In the genomic region with DNA sequence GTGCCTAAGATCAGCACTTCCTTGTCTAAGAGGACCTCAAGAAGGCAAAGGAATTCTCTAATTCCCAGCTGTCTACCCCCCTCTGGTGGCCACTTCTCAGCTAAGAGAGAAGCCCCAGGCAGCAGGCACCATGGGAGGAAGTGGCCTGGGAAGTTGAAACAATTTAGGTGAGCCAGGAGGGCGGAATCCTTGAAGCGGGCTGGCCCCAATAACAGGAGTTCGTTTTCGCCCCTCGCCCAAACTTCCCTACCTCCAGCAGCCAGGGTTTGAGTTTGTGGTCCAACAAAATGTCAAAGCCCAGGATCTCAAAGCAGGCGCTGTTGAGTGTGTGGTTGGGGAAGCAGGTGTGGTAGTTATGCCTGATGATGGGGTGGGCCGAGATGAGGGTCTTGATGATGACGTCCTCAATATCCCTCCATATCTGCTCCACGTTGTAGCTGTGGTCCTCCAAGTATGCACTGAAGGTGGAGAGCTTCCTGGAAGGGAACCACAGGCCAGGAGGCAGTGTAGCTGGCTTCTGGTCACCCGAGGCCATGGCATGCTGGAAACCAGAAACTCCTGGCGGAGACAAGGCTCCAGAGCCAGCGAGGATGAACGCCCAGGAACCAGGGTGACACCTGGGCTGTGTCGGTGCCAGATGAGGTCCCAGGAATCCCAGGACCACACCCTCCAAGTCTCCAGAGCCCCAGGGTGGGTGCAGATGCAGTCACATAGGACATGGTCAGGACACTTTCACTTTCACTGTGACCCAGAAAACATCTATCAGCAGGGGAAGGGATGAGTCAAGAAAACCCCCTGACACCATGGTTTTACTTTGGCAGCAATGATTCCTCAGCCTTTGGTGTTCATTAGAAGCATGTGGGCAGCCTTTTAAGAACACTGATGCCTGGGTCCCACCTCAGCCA, we compare ENCODE assay signal across 1 cellular context.
TF ChIP-seq lines count a peak whose summit lies in the region.

No MANE protein-coding gene starts in this region.

TF ChIP-seq in GM23338, 12 proteins besides CTCF, POLR2A, EP300 and RAD21 (continued from another document):
- TF ChIP-seq, protein P1, sequence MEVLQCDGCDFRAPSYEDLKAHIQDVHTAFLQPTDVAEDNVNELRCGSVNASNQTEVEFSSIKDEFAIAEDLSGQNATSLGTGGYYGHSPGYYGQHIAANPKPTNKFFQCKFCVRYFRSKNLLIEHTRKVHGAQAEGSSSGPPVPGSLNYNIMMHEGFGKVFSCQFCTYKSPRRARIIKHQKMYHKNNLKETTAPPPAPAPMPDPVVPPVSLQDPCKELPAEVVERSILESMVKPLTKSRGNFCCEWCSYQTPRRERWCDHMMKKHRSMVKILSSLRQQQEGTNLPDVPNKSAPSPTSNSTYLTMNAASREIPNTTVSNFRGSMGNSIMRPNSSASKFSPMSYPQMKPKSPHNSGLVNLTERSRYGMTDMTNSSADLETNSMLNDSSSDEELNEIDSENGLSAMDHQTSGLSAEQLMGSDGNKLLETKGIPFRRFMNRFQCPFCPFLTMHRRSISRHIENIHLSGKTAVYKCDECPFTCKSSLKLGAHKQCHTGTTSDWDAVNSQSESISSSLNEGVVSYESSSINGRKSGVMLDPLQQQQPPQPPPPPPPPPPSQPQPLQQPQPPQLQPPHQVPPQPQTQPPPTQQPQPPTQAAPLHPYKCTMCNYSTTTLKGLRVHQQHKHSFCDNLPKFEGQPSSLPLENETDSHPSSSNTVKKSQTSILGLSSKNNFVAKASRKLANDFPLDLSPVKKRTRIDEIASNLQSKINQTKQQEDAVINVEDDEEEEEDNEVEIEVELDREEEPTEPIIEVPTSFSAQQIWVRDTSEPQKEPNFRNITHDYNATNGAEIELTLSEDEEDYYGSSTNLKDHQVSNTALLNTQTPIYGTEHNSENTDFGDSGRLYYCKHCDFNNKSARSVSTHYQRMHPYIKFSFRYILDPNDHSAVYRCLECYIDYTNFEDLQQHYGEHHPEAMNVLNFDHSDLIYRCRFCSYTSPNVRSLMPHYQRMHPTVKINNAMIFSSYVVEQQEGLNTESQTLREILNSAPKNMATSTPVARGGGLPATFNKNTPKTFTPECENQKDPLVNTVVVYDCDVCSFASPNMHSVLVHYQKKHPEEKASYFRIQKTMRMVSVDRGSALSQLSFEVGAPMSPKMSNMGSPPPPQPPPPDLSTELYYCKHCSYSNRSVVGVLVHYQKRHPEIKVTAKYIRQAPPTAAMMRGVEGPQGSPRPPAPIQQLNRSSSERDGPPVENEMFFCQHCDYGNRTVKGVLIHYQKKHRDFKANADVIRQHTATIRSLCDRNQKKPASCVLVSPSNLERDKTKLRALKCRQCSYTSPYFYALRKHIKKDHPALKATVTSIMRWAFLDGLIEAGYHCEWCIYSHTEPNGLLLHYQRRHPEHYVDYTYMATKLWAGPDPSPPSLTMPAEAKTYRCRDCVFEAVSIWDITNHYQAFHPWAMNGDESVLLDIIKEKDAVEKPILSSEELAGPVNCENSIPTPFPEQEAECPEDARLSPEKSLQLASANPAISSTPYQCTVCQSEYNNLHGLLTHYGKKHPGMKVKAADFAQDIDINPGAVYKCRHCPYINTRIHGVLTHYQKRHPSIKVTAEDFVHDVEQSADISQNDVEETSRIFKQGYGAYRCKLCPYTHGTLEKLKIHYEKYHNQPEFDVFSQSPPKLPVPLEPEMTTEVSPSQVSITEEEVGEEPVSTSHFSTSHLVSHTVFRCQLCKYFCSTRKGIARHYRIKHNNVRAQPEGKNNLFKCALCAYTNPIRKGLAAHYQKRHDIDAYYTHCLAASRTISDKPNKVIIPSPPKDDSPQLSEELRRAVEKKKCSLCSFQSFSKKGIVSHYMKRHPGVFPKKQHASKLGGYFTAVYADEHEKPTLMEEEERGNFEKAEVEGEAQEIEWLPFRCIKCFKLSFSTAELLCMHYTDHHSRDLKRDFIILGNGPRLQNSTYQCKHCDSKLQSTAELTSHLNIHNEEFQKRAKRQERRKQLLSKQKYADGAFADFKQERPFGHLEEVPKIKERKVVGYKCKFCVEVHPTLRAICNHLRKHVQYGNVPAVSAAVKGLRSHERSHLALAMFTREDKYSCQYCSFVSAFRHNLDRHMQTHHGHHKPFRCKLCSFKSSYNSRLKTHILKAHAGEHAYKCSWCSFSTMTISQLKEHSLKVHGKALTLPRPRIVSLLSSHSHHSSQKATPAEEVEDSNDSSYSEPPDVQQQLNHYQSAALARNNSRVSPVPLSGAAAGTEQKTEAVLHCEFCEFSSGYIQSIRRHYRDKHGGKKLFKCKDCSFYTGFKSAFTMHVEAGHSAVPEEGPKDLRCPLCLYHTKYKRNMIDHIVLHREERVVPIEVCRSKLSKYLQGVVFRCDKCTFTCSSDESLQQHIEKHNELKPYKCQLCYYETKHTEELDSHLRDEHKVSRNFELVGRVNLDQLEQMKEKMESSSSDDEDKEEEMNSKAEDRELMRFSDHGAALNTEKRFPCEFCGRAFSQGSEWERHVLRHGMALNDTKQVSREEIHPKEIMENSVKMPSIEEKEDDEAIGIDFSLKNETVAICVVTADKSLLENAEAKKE (CRISPR knock-in tag; IDR thresholded peaks at IDR 0.05), result 0 out of 2 replicates have a peak, but pooled peaks have one; percentile 7
- no peak for TF ChIP-seq ZNF114 (CRISPR knock-in tag; IDR thresholded peaks at IDR 0.05)
- no peak for TF ChIP-seq CREB1 (CRISPR knock-in tag; IDR thresholded peaks at IDR 0.05; ENCODE audit: low read depth)
